Comparison of ENCODE assay signal across 13 cellular contexts in the genomic region with DNA sequence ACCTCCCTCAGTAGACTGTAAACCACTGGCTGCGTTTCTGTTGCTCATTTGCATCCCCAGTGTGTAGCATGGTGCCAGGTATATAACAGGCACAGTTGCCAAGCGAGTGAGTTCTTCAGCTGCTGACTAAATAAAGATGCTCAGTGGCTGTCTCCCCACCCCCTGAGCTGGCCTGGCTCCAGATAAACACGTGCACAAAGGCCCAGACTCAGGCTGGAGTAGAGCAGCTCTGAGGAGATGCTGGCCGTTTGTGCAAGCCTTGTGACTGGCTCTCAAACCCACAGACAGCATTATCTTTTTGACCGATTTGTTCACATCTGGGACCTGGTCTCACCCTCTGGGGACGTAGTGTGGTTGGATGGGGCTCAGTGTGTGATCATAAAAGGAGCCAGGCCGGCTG. TPM values are rescaled to one million over a fixed set of nuclear protein-coding genes. Genes with fewer than 3 reads are reported as not detected.
DNase-seq lines count a peak whose midpoint lies in the region; ATAC-seq, FAIRE-seq and TF ChIP-seq lines count a peak whose summit lies in the region.
"Had no signal": no experiment of that assay in that cellular context is flagged by ENCODE, and none has a peak within 500 bp of the region (broad histone marks: within the 10 kb centered on the region; RNA-seq: fewer than 3 reads in every experiment).

No MANE protein-coding gene starts in this region.

- no peaks in the 10 kb centered on the region for H3K27me3 ChIP-seq in CD4-positive, alpha-beta T cell (ENCODE audit: control insufficient read depth, insufficient read depth, low read length)
- no peaks in the 10 kb centered on the region for H3K27me3 ChIP-seq in GM23338 (ENCODE audit: insufficient read depth)
- H3K27me3 ChIP-seq: Peyer's patch had no signal

- H3F3A ChIP-seq in GM23338 (replicated peaks; ENCODE audit: low read depth) = no peaks in the 10 kb centered on the region

- peaks cover 15% of the 10 kb centered on the region for H3K27me3 Mint-ChIP-seq in CD4-positive, alpha-beta T cell
- peaks cover 31% of the 10 kb centered on the region for H3K27me3 Mint-ChIP-seq in GM23338 (ENCODE audit: insufficient read depth, low read depth, poor library complexity)

- intact Hi-C loops in CD4-positive, alpha-beta T cell (cut with DNase I, micrococcal nuclease) = no loop called here

- no peaks in the 10 kb centered on the region for H3K4me1 Mint-ChIP-seq in CD4-positive, alpha-beta T cell (ENCODE audit: low read depth)
- H3K4me1 Mint-ChIP-seq in GM23338 = peaks cover 28% of the 10 kb centered on the region

- no peak overlapping the region for H3K4me3 Mint-ChIP-seq in CD4-positive, alpha-beta T cell
- H3K4me3 Mint-ChIP-seq in GM23338 = no peak overlapping the region

- H3K9me3 ChIP-seq in CD4-positive, alpha-beta T cell (ENCODE audit: control insufficient read depth, low read length) = no peaks in the 10 kb centered on the region
- H3K9me3 ChIP-seq: Peyer's patch had no signal

- H3K4me2 ChIP-seq in GM23338 = no peak overlapping the region

- H3K27ac ChIP-seq in CD4-positive, alpha-beta T cell (ENCODE audit: low read depth, low read length) = no peak overlapping the region
- H3K27ac ChIP-seq in GM23338 (ENCODE audit: low read depth) = no peak overlapping the region
- H3K27ac ChIP-seq: HL-60, Peyer's patch had no signal

- no peak overlapping the region for H3K27ac Mint-ChIP-seq in CD4-positive, alpha-beta T cell
- no peak overlapping the region for H3K27ac Mint-ChIP-seq in GM23338

- H3K36me3 Mint-ChIP-seq in CD4-positive, alpha-beta T cell (ENCODE audit: low read depth) = peaks cover 16% of the 10 kb centered on the region
- H3K36me3 Mint-ChIP-seq in GM23338 (ENCODE audit: low read depth) = peaks cover 26% of the 10 kb centered on the region

- H2AFZ ChIP-seq in GM23338 = no peak overlapping the region

- H3K4me3 ChIP-seq in LNCaP clone FGC (ENCODE audit: low read depth, low read length) (no peak overlapping the region), fibroblast of pulmonary artery (replicated peaks; ENCODE audit: low read depth, low read length) (no peak overlapping the region), GM23338 (no peak overlapping the region)
- H3K4me3 ChIP-seq: Peyer's patch had no signal

- CTCF ChIA-PET in CD4-positive, alpha-beta T cell (lab: Charles Lee) = no interaction called here

- TF ChIP-seq CTCF in LNCaP clone FGC (IDR thresholded peaks at IDR 0.05; ENCODE audit: control insufficient read depth, extremely low read depth, insufficient read depth) (no peak), fibroblast of pulmonary artery (IDR thresholded peaks at IDR 0.05; ENCODE audit: low read length, missing control alignments) (no peak), GM23338 (conservative IDR thresholded peaks at IDR 0.05; ENCODE audit: low read depth in 2 of 2) (no peak)
- TF ChIP-seq CTCF in CD4-positive, alpha-beta T cell (IDR thresholded peaks at IDR 0.05) = no peak

- H3K9me3 Mint-ChIP-seq in CD4-positive, alpha-beta T cell = no peaks in the 10 kb centered on the region
- H3K9me3 Mint-ChIP-seq in GM23338 = no peaks in the 10 kb centered on the region

- H3K79me2 ChIP-seq in GM23338 (replicated peaks; ENCODE audit: insufficient read depth) = no peaks in the 10 kb centered on the region

- FAIRE-seq in urothelium cell line (lab: Jason Lieb, UNC) = no peak

- POLR2A ChIA-PET in CD4-positive, alpha-beta T cell (lab: Charles Lee) = no interaction called here

- peaks cover 4% of the 10 kb centered on the region; the same call in 1 of the 2 replicates for H4K20me1 ChIP-seq in GM23338 (replicated peaks; ENCODE audit: insufficient read depth)

- TF ChIP-seq POLR2A in GM18505 (IDR thresholded peaks at IDR 0.05; ENCODE audit: borderline replicate concordance, extremely low read depth, insufficient read depth, insufficient read length) = no peak

- peak; percentile 61 for DNase-seq in DMS153 treated with DMSO at 0.1 percent for 48 hours (lab: John Stamatoyannopoulos, UW; ENCODE audit: unreplicated experiment)
- peak; percentile 63 for DNase-seq in LNCaP clone FGC (ENCODE audit: low read depth)
- peak; percentile 91 for DNase-seq in OCI-M1 (lab: John Stamatoyannopoulos, UW)
- DNase-seq in fibroblast of pulmonary artery (ENCODE audit: low read depth) = peak; percentile 24
- no peak for DNase-seq in CD4-positive, alpha-beta T cell
- DNase-seq in urothelium cell line (ENCODE audit: low spot score) = no peak
- DNase-seq in GM23338 (ENCODE audit: low spot score) = no peak
- DNase-seq: effector memory CD4-positive, alpha-beta T cell; Peyer's patch; retina had no signal

- ATAC-seq in CD4-positive, alpha-beta T cell (ENCODE audit: poor library complexity) = no peak
- ATAC-seq in GM18505 (IDR thresholded peaks at IDR 0.05; ENCODE audit: unreplicated experiment) (no peak), GM23338 (no peak)
- ATAC-seq: left lobe of liver had no signal

- H3K9me2 ChIP-seq in GM23338 (ENCODE audit: insufficient read depth) = no peaks in the 10 kb centered on the region

- peaks cover 7% of the 10 kb centered on the region; the same call in 1 of the 2 replicates for H3K4me1 ChIP-seq in GM23338 (ENCODE audit: insufficient read depth)

- 0 out of 2 replicates have a peak, but pooled peaks cover 4% of the 10 kb centered on the region for H3K36me3 ChIP-seq in GM23338 (ENCODE audit: insufficient read depth)

TF ChIP-seq in GM23338, 12 proteins besides CTCF, POLR2A, EP300 and RAD21 (continues in another document):
- TF ChIP-seq POLR2AphosphoS5 (IDR thresholded peaks at IDR 0.05; ENCODE audit: low read depth) = no peak
- TF ChIP-seq, protein P1, sequence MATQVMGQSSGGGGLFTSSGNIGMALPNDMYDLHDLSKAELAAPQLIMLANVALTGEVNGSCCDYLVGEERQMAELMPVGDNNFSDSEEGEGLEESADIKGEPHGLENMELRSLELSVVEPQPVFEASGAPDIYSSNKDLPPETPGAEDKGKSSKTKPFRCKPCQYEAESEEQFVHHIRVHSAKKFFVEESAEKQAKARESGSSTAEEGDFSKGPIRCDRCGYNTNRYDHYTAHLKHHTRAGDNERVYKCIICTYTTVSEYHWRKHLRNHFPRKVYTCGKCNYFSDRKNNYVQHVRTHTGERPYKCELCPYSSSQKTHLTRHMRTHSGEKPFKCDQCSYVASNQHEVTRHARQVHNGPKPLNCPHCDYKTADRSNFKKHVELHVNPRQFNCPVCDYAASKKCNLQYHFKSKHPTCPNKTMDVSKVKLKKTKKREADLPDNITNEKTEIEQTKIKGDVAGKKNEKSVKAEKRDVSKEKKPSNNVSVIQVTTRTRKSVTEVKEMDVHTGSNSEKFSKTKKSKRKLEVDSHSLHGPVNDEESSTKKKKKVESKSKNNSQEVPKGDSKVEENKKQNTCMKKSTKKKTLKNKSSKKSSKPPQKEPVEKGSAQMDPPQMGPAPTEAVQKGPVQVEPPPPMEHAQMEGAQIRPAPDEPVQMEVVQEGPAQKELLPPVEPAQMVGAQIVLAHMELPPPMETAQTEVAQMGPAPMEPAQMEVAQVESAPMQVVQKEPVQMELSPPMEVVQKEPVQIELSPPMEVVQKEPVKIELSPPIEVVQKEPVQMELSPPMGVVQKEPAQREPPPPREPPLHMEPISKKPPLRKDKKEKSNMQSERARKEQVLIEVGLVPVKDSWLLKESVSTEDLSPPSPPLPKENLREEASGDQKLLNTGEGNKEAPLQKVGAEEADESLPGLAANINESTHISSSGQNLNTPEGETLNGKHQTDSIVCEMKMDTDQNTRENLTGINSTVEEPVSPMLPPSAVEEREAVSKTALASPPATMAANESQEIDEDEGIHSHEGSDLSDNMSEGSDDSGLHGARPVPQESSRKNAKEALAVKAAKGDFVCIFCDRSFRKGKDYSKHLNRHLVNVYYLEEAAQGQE (IDR thresholded peaks at IDR 0.05; ENCODE audit: unreplicated experiment) = no peak
- no peak for TF ChIP-seq JUNB (IDR thresholded peaks at IDR 0.05; ENCODE audit: unreplicated experiment)
- TF ChIP-seq STAT1 (IDR thresholded peaks at IDR 0.05; ENCODE audit: unreplicated experiment) = no peak
- no peak for TF ChIP-seq ZNF114 (CRISPR knock-in tag; IDR thresholded peaks at IDR 0.05)
- TF ChIP-seq, protein P2, sequence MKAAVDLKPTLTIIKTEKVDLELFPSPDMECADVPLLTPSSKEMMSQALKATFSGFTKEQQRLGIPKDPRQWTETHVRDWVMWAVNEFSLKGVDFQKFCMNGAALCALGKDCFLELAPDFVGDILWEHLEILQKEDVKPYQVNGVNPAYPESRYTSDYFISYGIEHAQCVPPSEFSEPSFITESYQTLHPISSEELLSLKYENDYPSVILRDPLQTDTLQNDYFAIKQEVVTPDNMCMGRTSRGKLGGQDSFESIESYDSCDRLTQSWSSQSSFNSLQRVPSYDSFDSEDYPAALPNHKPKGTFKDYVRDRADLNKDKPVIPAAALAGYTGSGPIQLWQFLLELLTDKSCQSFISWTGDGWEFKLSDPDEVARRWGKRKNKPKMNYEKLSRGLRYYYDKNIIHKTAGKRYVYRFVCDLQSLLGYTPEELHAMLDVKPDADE (IDR thresholded peaks at IDR 0.05) = no peak
- no peak for TF ChIP-seq NANOG (IDR thresholded peaks at IDR 0.05; ENCODE audit: borderline replicate concordance)
- no peak for TF ChIP-seq ZNF331 (CRISPR knock-in tag; IDR thresholded peaks at IDR 0.05; ENCODE audit: low read depth)
- TF ChIP-seq CREB1 (CRISPR knock-in tag; IDR thresholded peaks at IDR 0.05; ENCODE audit: low read depth) = no peak
- TF ChIP-seq EZH2 (IDR thresholded peaks at IDR 0.05; ENCODE audit: low read depth, unreplicated experiment) = no peak

RNA-seq across cellular contexts. Expression of a gene that starts 7.1 kb away (rescaled TPM):
- not detected for total RNA-seq in CD4-positive, alpha-beta T cell
- total RNA-seq in GM23338 (2014; rRNA removed; shearing (Covaris generic)) = 3.6 and 5.3 TPM in 2 replicates
- polyA plus RNA-seq in GM23338 (2016; fragmentation: Nextera tagmentation; extraction: Ambion mirVana) = 0.73 and 0.92 TPM in 2 replicates

RNA-seq across cellular contexts. Expression of a gene that starts 16.3 kb away (rescaled TPM):
- total RNA-seq in CD4-positive, alpha-beta T cell = 10 to 100 TPM; 78.7 to 82.3 TPM
- 27.3 and 33.0 TPM in 2 replicates for total RNA-seq in GM23338 (2014; rRNA removed; shearing (Covaris generic))
- polyA plus RNA-seq in GM23338 (2016; fragmentation: Nextera tagmentation; extraction: Ambion mirVana) = 15.5 and 18.4 TPM in 2 replicates

RNA-seq across cellular contexts. Expression of a gene that starts 33.3 kb away (rescaled TPM):
- 100 to 1,000 TPM; 206 to 210 TPM for total RNA-seq in CD4-positive, alpha-beta T cell
- 188 TPM in 2 replicates for total RNA-seq in GM23338 (2014; rRNA removed; shearing (Covaris generic))
- 80.0 and 96.4 TPM in 2 replicates for polyA plus RNA-seq in GM23338 (2016; fragmentation: Nextera tagmentation; extraction: Ambion mirVana)

Comparison
In these comparisons a context has a peak if more than half of its experiments do, and no peak if none do; other contexts are left out.
1. DNase-seq: peak in DMS153 treated with DMSO at 0.1 percent for 48 hours (single experiment), LNCaP clone FGC (single experiment), OCI-M1 (single experiment) and fibroblast of pulmonary artery (single experiment); none in CD4-positive, alpha-beta T cell (0 of 10), urothelium cell line (single experiment) and GM23338 (single experiment).